In genomic region chr17:4530799-4531730, GRCh38 we compare ENCODE assay signal across 22 cellular contexts. TPM values are rescaled to one million over a fixed set of nuclear protein-coding genes. Genes with fewer than 3 reads are reported as not detected.
A peak's percentile ranks its signal among the peaks of the same experiment; 100 is the strongest.
DNase-seq lines count a peak whose midpoint lies in the region; ATAC-seq, FAIRE-seq and TF ChIP-seq lines count a peak whose summit lies in the region.
"Had no signal": no experiment of that assay in that cellular context is flagged by ENCODE, and none has a peak within 500 bp of the region (broad histone marks: within the 10 kb centered on the region; RNA-seq: fewer than 3 reads in every experiment).

No MANE protein-coding gene starts in this region.

- TF ChIP-seq EP300 in HepG2 (IDR thresholded peaks at IDR 0.05; ENCODE audit: low read depth in 2 of 2, low read length in 2 of 2) (no peak), HepG2 (CRISPR knock-in tag; IDR thresholded peaks at IDR 0.05; ENCODE audit: borderline replicate concordance) (no peak)

- H3K27me3 ChIP-seq in liver (ENCODE audit: control insufficient read depth in 4 of 4, insufficient read depth in 4 of 4, low read length in 3 of 4) (no peaks in the 10 kb centered on the region), HepG2 (ENCODE audit: control insufficient read depth in 1 of 2, insufficient read depth in 2 of 2, low read length in 2 of 2) (peaks cover 6 to 46% of the 10 kb centered on the region in 2 experiments), right atrium auricular region (no peaks in the 10 kb centered on the region), trophoblast cell (ENCODE audit: insufficient read depth, low read length) (no peaks in the 10 kb centered on the region), uterus (no peaks in the 10 kb centered on the region)

- no peak for FAIRE-seq in HepG2 (lab: Jason Lieb, UNC)
- FAIRE-seq: islet of Langerhans had no signal

- no TSS peak for BruUV-seq in HepG2 (replicated peaks; lab: Mats Ljungman, UMichigan)

- POLR2A ChIA-PET in HepG2 (lab: Yijun Ruan, JAX): no interaction called here

- H2AK5ac ChIP-seq in trophoblast cell (ENCODE audit: low read length): no peak overlapping the region

- H4K8ac ChIP-seq in trophoblast cell (ENCODE audit: low read depth, low read length): no peak overlapping the region

- H3K9me3 ChIP-seq in liver (ENCODE audit: control insufficient read depth in 4 of 4, low read length in 3 of 4) (no peaks in the 10 kb centered on the region), HepG2 (ENCODE audit: low read length) (no peaks in the 10 kb centered on the region), right atrium auricular region (no peaks in the 10 kb centered on the region), trophoblast cell (ENCODE audit: insufficient read depth, low read depth, low read length) (no peaks in the 10 kb centered on the region), uterus (no peaks in the 10 kb centered on the region)

- H3K4ac ChIP-seq in trophoblast cell (ENCODE audit: low read depth, low read length): no peak overlapping the region

- TF ChIP-seq CTCF in liver (IDR thresholded peaks at IDR 0.05; ENCODE audit: low read depth, low read length, missing input control) (no peak), HepG2 (CRISPR knock-in tag; IDR thresholded peaks at IDR 0.05) (no peak), right atrium auricular region (IDR thresholded peaks at IDR 0.05) (no peak), uterus (IDR thresholded peaks at IDR 0.05) (no peak)

- H3K4me1 ChIP-seq in liver (ENCODE audit: control insufficient read depth in 4 of 4, insufficient read depth in 4 of 4, low read length in 3 of 4) (peaks cover 7 to 23% (median 14%) of the 10 kb centered on the region in 4 donors), HepG2 (ENCODE audit: insufficient read depth, low read length) (peaks cover 16% of the 10 kb centered on the region), right atrium auricular region (peaks cover 0 to 63% of the 10 kb centered on the region in 2 donors), trophoblast cell (ENCODE audit: control insufficient read depth in 1 of 2, insufficient read depth in 2 of 2, low read length in 2 of 2) (peaks cover 0 to 2% of the 10 kb centered on the region in 2 experiments), uterus (peaks cover 0 to 5% of the 10 kb centered on the region in 2 donors)

- CTCF ChIA-PET in HepG2 (lab: Yijun Ruan, JAX; ENCODE audit: low intra/inter-chr PET ratio, low total read pairs): no interaction called here

- 72% methylated on average over 30 of the region's 30 CpGs for WGBS in liver
- 40% methylated on average over 14 of the region's 30 CpGs for WGBS in HepG2 (ENCODE audit: low lambda C conversion rate)
- whole genome bisulfite sequencing in trophoblast cell (ENCODE audit: extremely low coverage, insufficient coverage, insufficient read length): no CpG with 5 or more reads among the region's 30 CpGs

- no peak overlapping the region for H2BK120ac ChIP-seq in trophoblast cell (ENCODE audit: insufficient read depth, low read length, poor library complexity)

- no peak overlapping the region for H3K23ac ChIP-seq in trophoblast cell (ENCODE audit: low read length)

- in situ Hi-C loops in HepG2 (cut with HindIII; ENCODE audit: extremely low pct_ligation_motif_present, low pct_unique_long_range_greater_than_20kb): no loop called here
- in situ Hi-C loops in ACHN (cut with HindIII; ENCODE audit: low pct_ligation_motif_present, low pct_unique_long_range_greater_than_20kb, low sequenced_read_pairs): no loop called here

- ATAC-seq in HepG2 (no peak), GM21619 (IDR thresholded peaks at IDR 0.05; ENCODE audit: unreplicated experiment) (no peak)
- ATAC-seq: activated T-helper 17 cell treated with anti-CD3 and anti-CD28 coated beads, Interleukin-2, amount 50 U/mL, for 72 hours had no signal

- H3K27ac ChIP-seq in liver (ENCODE audit: low read depth in 1 of 2, low read length in 2 of 2) (peak overlapping the region; percentile 13 to 70), HepG2 (ENCODE audit: extremely low read length, insufficient read depth, low read length) (no peak overlapping the region), right atrium auricular region (peak overlapping the region; percentile 35 to 64), trophoblast cell (ENCODE audit: low read depth, low read length) (no peak overlapping the region), uterus (peak overlapping the region; percentile 10 to 15)
- H3K27ac ChIP-seq: KMS-11, RWPE1 had no signal

- no peak overlapping the region for H3K14ac ChIP-seq in trophoblast cell (ENCODE audit: low read length)

- H2BK5ac ChIP-seq in trophoblast cell (ENCODE audit: low read depth, low read length, poor library complexity): no peak overlapping the region

- H3K9ac ChIP-seq in liver (ENCODE audit: low read depth in 1 of 2, low read length in 2 of 2) (no peak overlapping the region), HepG2 (ENCODE audit: insufficient read depth, low read depth, low read length) (no peak overlapping the region), trophoblast cell (ENCODE audit: low read length) (no peak overlapping the region)
- H3K9ac ChIP-seq: KMS-11 had no signal

- TF ChIP-seq POLR2A in HepG2 (IDR thresholded peaks at IDR 0.05; ENCODE audit: insufficient read depth in 1 of 2, low read depth in 2 of 2, low read length in 2 of 2): no peak
- no peak for TF ChIP-seq POLR2A in uterus (IDR thresholded peaks at IDR 0.05)

- DNase-seq in HepG2 (ENCODE audit: low spot score) (no peak), right atrium auricular region (ENCODE audit: low spot score) (no peak), trophoblast cell (no peak), uterus (no peak), ACHN (no peak)
- no peak for DNase-seq in activated naive CD4-positive, alpha-beta T cell treated with anti-CD3 and anti-CD28 coated beads, Interleukin-2, amount 50 U/mL, for 16 hours
- DNase-seq: activated B cell treated with CpG ODN at 0.5 μM for 24 hours; activated CD8-positive, alpha-beta memory T cell treated with anti-CD3 and anti-CD28 coated beads for 24 hours; amniotic stem cell; NCI-H1417; stimulated activated CD4-positive, alpha-beta T cell treated with anti-CD3 and anti-CD28 coated beads, Interleukin-12 subunit alpha, Interleukin-12 subunit beta, amount 100 ng/mL, for 4 hours; stimulated activated naive CD4-positive, alpha-beta T cell had no signal

- H2BK12ac ChIP-seq in trophoblast cell (ENCODE audit: low read length): no peak overlapping the region

- peak; percentile 21 to 30 for TF ChIP-seq RAD21 in liver (IDR thresholded peaks at IDR 0.05)
- no peak for TF ChIP-seq RAD21 in HepG2 (CRISPR knock-in tag; IDR thresholded peaks at IDR 0.05)

- H3K36me3 ChIP-seq in liver (ENCODE audit: control insufficient read depth in 4 of 4, insufficient read depth in 3 of 4, low read depth in 1 of 4, low read length in 3 of 4) (peaks cover 0 to 1% (median 0%) of the 10 kb centered on the region in 4 donors), HepG2 (replicated peaks in 1 of 2; ENCODE audit: control insufficient read depth in 1 of 2, insufficient read depth in 2 of 2, low read length in 2 of 2) (no peaks in the 10 kb centered on the region), right atrium auricular region (no peaks in the 10 kb centered on the region), trophoblast cell (ENCODE audit: control insufficient read depth in 1 of 2, insufficient read depth in 2 of 2, low read length in 2 of 2) (peaks cover 83 to 85% of the 10 kb centered on the region in 2 experiments), uterus (no peaks in the 10 kb centered on the region)

- peak overlapping the region; percentile 30 for H3K18ac ChIP-seq in trophoblast cell (ENCODE audit: low read length)

- no peaks in the 10 kb centered on the region for H4K20me1 ChIP-seq in HepG2 (ENCODE audit: insufficient read depth, low read length)

- no peak overlapping the region for H4K12ac ChIP-seq in trophoblast cell (ENCODE audit: low read depth, low read length)

- H3K4me2 ChIP-seq in HepG2 (ENCODE audit: low read depth, low read length): no peak overlapping the region
- H3K4me2 ChIP-seq in trophoblast cell (ENCODE audit: low read length): no peak overlapping the region
- H3K4me2 ChIP-seq: KMS-11 had no signal

- H3K79me1 ChIP-seq in trophoblast cell (ENCODE audit: low read length): no peaks in the 10 kb centered on the region

- H2AFZ ChIP-seq in HepG2 (ENCODE audit: low read length) (no peak overlapping the region), trophoblast cell (ENCODE audit: insufficient read depth, low read length, poor library complexity) (no peak overlapping the region)

- intact Hi-C loops in HepG2 (cut with micrococcal nuclease; ENCODE audit: unreplicated experiment) (loop anchor here (5.0 kb wide), 1 partner anchor 109 kb away; no protein-coding TSS in a partner anchor), uterus (cut with DNase I; ENCODE audit: low total_unique reads) (no loop called here)

- H4K91ac ChIP-seq in trophoblast cell (ENCODE audit: low read depth, low read length): no peak overlapping the region

- H3K4me3 ChIP-seq in liver (ENCODE audit: low read depth in 1 of 3, low read length in 3 of 3): no peak overlapping the region
- H3K4me3 ChIP-seq in HepG2 (replicated peaks in 1 of 3; ENCODE audit: insufficient read depth in 1 of 3, low read depth in 2 of 3, low read length in 3 of 3): no peak overlapping the region
- H3K4me3 ChIP-seq in right atrium auricular region: no peak overlapping the region
- H3K4me3 ChIP-seq in trophoblast cell (ENCODE audit: low read depth, low read length): no peak overlapping the region
- no peak overlapping the region for H3K4me3 ChIP-seq in uterus

- H3K79me2 ChIP-seq in HepG2 (ENCODE audit: insufficient read depth, low read length) (no peaks in the 10 kb centered on the region), trophoblast cell (ENCODE audit: control insufficient read depth, insufficient read depth, low read length, poor library complexity) (no peaks in the 10 kb centered on the region)

RNA-seq across cellular contexts. Expression of gene MYBBP1A, which starts 24.1 kb away (rescaled TPM):
- total RNA-seq in liver: 10 to 100 TPM; 20.5 to 23.3 TPM
- 10 to 100 TPM; 12.2 to 19.6 TPM for polyA plus RNA-seq in liver
- total RNA-seq in HepG2 (2016; rRNA removed; fragmentation: Illumina TruSeq; extraction: Trizol): 40.4 and 54.8 TPM in 2 replicates
- 58.9 and 65.5 TPM in 2 replicates for total RNA-seq in HepG2 (2016; cell fraction: cytosol; rRNA removed; fragmentation: Illumina TruSeq; extraction: Trizol; ENCODE audit: low read depth)
- 35.1 and 61.8 TPM in 2 replicates for total RNA-seq in HepG2 (2016; cell fraction: insoluble cytoplasmic fraction; rRNA removed; fragmentation: Illumina TruSeq; extraction: Trizol)
- total RNA-seq in HepG2 (2016; cell fraction: membrane; rRNA removed; fragmentation: Illumina TruSeq; extraction: Trizol): 24.4 and 24.9 TPM in 2 replicates
- total RNA-seq in HepG2 (2016; cell fraction: nucleus; rRNA removed; fragmentation: Illumina TruSeq; extraction: Trizol): 52.0 and 62.6 TPM in 2 replicates
- polyA plus RNA-seq in HepG2 (2011; rRNA removed): 18.6 and 28.4 TPM in 2 replicates
- 9.7 and 12.5 TPM in 2 replicates for polyA plus RNA-seq in HepG2 (2011; cell fraction: cytosol; rRNA removed)
- 158 and 176 TPM in 2 replicates for polyA plus RNA-seq in HepG2 (2011; cell fraction: nucleus; rRNA removed)
- 28.0 and 41.5 TPM in 2 replicates for polyA plus RNA-seq in HepG2 (2012)
- 7.8 and 7.9 TPM in 2 replicates for polyA plus RNA-seq in HepG2 (2016; cell fraction: cytosol; fragmentation: Illumina TruSeq; extraction: Trizol; ENCODE audit: low read depth)
- polyA plus RNA-seq in HepG2 (2016; cell fraction: insoluble cytoplasmic fraction; fragmentation: Illumina TruSeq; extraction: Trizol; ENCODE audit: low read depth): 28.2 and 32.7 TPM in 2 replicates
- polyA plus RNA-seq in HepG2 (2016; cell fraction: membrane; fragmentation: Illumina TruSeq; extraction: Trizol; ENCODE audit: low read depth): 9.0 and 12.1 TPM in 2 replicates
- polyA plus RNA-seq in HepG2 (2016; cell fraction: nucleus; fragmentation: Illumina TruSeq; extraction: Trizol; ENCODE audit: insufficient read depth, low read depth): 146 and 160 TPM in 2 replicates
- polyA minus RNA-seq in HepG2 (2011; rRNA and poly(A)+ RNA removed; ENCODE audit: low replicate concordance): 50.2 and 100 TPM in 2 replicates
- 19.4 and 21.0 TPM in 2 replicates for polyA minus RNA-seq in HepG2 (2011; cell fraction: cytosol; rRNA and poly(A)+ RNA removed)
- polyA minus RNA-seq in HepG2 (2011; cell fraction: nucleus; rRNA and poly(A)+ RNA removed): 53.3 and 54.8 TPM in 2 replicates
- total RNA-seq in right atrium auricular region: 10 to 100 TPM; 19.6 to 25.8 TPM
- polyA plus RNA-seq in trophoblast cell (2013): 12.1 and 12.4 TPM in 2 replicates
- total RNA-seq in uterus: 10 to 100 TPM; 10.9 to 64.7 (median 25.2) TPM

RNA-seq across cellular contexts. Expression of gene GGT6, which starts 29.3 kb away (rescaled TPM):
- total RNA-seq in liver (1 to 10 TPM in 1 of 2 donors, under 1 TPM in 1; 0.19 to 1.1 TPM), HepG2 (2016; rRNA removed; fragmentation: Illumina TruSeq; extraction: Trizol) (0.70 and 0.80 TPM in 2 replicates), right atrium auricular region (not detected), uterus (1 to 10 TPM in 1 of 4 donors, under 1 TPM in 2, not detected in 1; 0.21 to 4.4 (median 0.29) TPM)
- polyA plus RNA-seq in liver (under 1 TPM; 0.43 to 0.64 TPM), HepG2 (2011; rRNA removed) (0.14 and 0.16 TPM in 2 replicates)
- 0.20 and 0.26 TPM in 2 replicates for total RNA-seq in HepG2 (2016; cell fraction: cytosol; rRNA removed; fragmentation: Illumina TruSeq; extraction: Trizol; ENCODE audit: low read depth)
- 0.68 and 1.1 TPM in 2 replicates for total RNA-seq in HepG2 (2016; cell fraction: insoluble cytoplasmic fraction; rRNA removed; fragmentation: Illumina TruSeq; extraction: Trizol)
- total RNA-seq in HepG2 (2016; cell fraction: membrane; rRNA removed; fragmentation: Illumina TruSeq; extraction: Trizol): 0.59 and 0.62 TPM in 2 replicates
- 0.28 and 0.37 TPM in 2 replicates for total RNA-seq in HepG2 (2016; cell fraction: nucleus; rRNA removed; fragmentation: Illumina TruSeq; extraction: Trizol)
- 0.10 and 0.12 TPM in 2 replicates for polyA plus RNA-seq in HepG2 (2011; cell fraction: cytosol; rRNA removed)
- polyA plus RNA-seq in HepG2 (2011; cell fraction: nucleus; rRNA removed): 0.09 and 0.43 TPM in 2 replicates
- 0.24 and 0.29 TPM in 2 replicates for polyA plus RNA-seq in HepG2 (2012)
- polyA plus RNA-seq in HepG2 (2016; cell fraction: cytosol; fragmentation: Illumina TruSeq; extraction: Trizol; ENCODE audit: low read depth): 0.24 and 0.27 TPM in 2 replicates
- 0.71 and 1.2 TPM in 2 replicates for polyA plus RNA-seq in HepG2 (2016; cell fraction: insoluble cytoplasmic fraction; fragmentation: Illumina TruSeq; extraction: Trizol; ENCODE audit: low read depth)
- 0.50 and 0.52 TPM in 2 replicates for polyA plus RNA-seq in HepG2 (2016; cell fraction: membrane; fragmentation: Illumina TruSeq; extraction: Trizol; ENCODE audit: low read depth)
- polyA plus RNA-seq in HepG2 (2016; cell fraction: nucleus; fragmentation: Illumina TruSeq; extraction: Trizol; ENCODE audit: insufficient read depth, low read depth): 1.1 and 1.5 TPM in 2 replicates
- 0.38 TPM in 1 of 2 replicates, not detected in the other for polyA minus RNA-seq in HepG2 (2011; rRNA and poly(A)+ RNA removed; ENCODE audit: low replicate concordance)
- polyA minus RNA-seq in HepG2 (2011; cell fraction: cytosol; rRNA and poly(A)+ RNA removed): not detected in 2 replicates
- 0.12 TPM in 1 of 2 replicates, not detected in the other for polyA minus RNA-seq in HepG2 (2011; cell fraction: nucleus; rRNA and poly(A)+ RNA removed)
- not detected in 2 replicates for polyA plus RNA-seq in trophoblast cell (2013)
- total RNA-seq: activated B cell treated with CpG ODN at 0.5 μM for 24 hours; activated T-helper 17 cell treated with anti-CD3 and anti-CD28 coated beads, Interleukin-2, amount 50 U/mL, for 72 hours; CD4-positive, alpha-beta memory T cell; cerebellum; osteocyte; T-helper 1 cell treated with Interleukin-12 subunit alpha and Interleukin-12 subunit beta and Interleukin-4 antibody, amounts not matched to agents 30 ng/mL and 1 ng/mL, for 36 hours had no signal
- polyA plus RNA-seq: CD4-positive, alpha-beta memory T cell had no signal

RNA-seq across cellular contexts. Expression of gene SPNS2, which starts 32.4 kb away (rescaled TPM):
- 1 to 10 TPM; 4.9 to 9.0 TPM for total RNA-seq in liver
- polyA plus RNA-seq in liver: 1 to 10 TPM; 4.0 to 5.6 TPM
- not detected in 2 replicates for total RNA-seq in HepG2 (2016; rRNA removed; fragmentation: Illumina TruSeq; extraction: Trizol)
- not detected in 2 replicates for total RNA-seq in HepG2 (2016; cell fraction: cytosol; rRNA removed; fragmentation: Illumina TruSeq; extraction: Trizol; ENCODE audit: low read depth)
- not detected in 2 replicates for total RNA-seq in HepG2 (2016; cell fraction: insoluble cytoplasmic fraction; rRNA removed; fragmentation: Illumina TruSeq; extraction: Trizol)
- total RNA-seq in HepG2 (2016; cell fraction: membrane; rRNA removed; fragmentation: Illumina TruSeq; extraction: Trizol): not detected in 2 replicates
- not detected in 2 replicates for total RNA-seq in HepG2 (2016; cell fraction: nucleus; rRNA removed; fragmentation: Illumina TruSeq; extraction: Trizol)
- 0.01 and 0.03 TPM in 2 replicates for polyA plus RNA-seq in HepG2 (2011; rRNA removed)
- polyA plus RNA-seq in HepG2 (2011; cell fraction: cytosol; rRNA removed): 0.03 and 0.05 TPM in 2 replicates
- polyA plus RNA-seq in HepG2 (2011; cell fraction: nucleus; rRNA removed): 0.14 TPM in 1 of 2 replicates, not detected in the other
- polyA plus RNA-seq in HepG2 (2012): 0.16 and 0.34 TPM in 2 replicates
- not detected in 2 replicates for polyA plus RNA-seq in HepG2 (2016; cell fraction: cytosol; fragmentation: Illumina TruSeq; extraction: Trizol; ENCODE audit: low read depth)
- not detected in 2 replicates for polyA plus RNA-seq in HepG2 (2016; cell fraction: insoluble cytoplasmic fraction; fragmentation: Illumina TruSeq; extraction: Trizol; ENCODE audit: low read depth)
- not detected in 2 replicates for polyA plus RNA-seq in HepG2 (2016; cell fraction: membrane; fragmentation: Illumina TruSeq; extraction: Trizol; ENCODE audit: low read depth)
- polyA plus RNA-seq in HepG2 (2016; cell fraction: nucleus; fragmentation: Illumina TruSeq; extraction: Trizol; ENCODE audit: insufficient read depth, low read depth): not detected in 2 replicates
- polyA minus RNA-seq in HepG2 (2011; rRNA and poly(A)+ RNA removed; ENCODE audit: low replicate concordance): 0.16 TPM in 1 of 2 replicates, not detected in the other
- not detected in 2 replicates for polyA minus RNA-seq in HepG2 (2011; cell fraction: cytosol; rRNA and poly(A)+ RNA removed)
- not detected in 2 replicates for polyA minus RNA-seq in HepG2 (2011; cell fraction: nucleus; rRNA and poly(A)+ RNA removed)
- total RNA-seq in right atrium auricular region: 10 to 100 TPM in 1 of 2 donors, 1 to 10 TPM in 1; 7.2 to 16.8 TPM
- 153 and 164 TPM in 2 replicates for polyA plus RNA-seq in trophoblast cell (2013)
- 10 to 100 TPM in 2 of 4 donors, 1 to 10 TPM in 2; 3.8 to 40.5 (median 13.6) TPM for total RNA-seq in uterus
- total RNA-seq: osteocyte had no signal

RNA-seq across cellular contexts. Expression of gene SMTNL2, which starts 53.3 kb away (rescaled TPM):
- total RNA-seq in liver: not detected
- under 1 TPM; 0.13 to 0.29 TPM for polyA plus RNA-seq in liver
- 5.1 and 5.8 TPM in 2 replicates for total RNA-seq in HepG2 (2016; rRNA removed; fragmentation: Illumina TruSeq; extraction: Trizol)
- 1.5 and 1.6 TPM in 2 replicates for total RNA-seq in HepG2 (2016; cell fraction: cytosol; rRNA removed; fragmentation: Illumina TruSeq; extraction: Trizol; ENCODE audit: low read depth)
- 5.3 and 5.8 TPM in 2 replicates for total RNA-seq in HepG2 (2016; cell fraction: insoluble cytoplasmic fraction; rRNA removed; fragmentation: Illumina TruSeq; extraction: Trizol)
- 4.8 and 5.0 TPM in 2 replicates for total RNA-seq in HepG2 (2016; cell fraction: membrane; rRNA removed; fragmentation: Illumina TruSeq; extraction: Trizol)
- total RNA-seq in HepG2 (2016; cell fraction: nucleus; rRNA removed; fragmentation: Illumina TruSeq; extraction: Trizol): 3.0 and 4.2 TPM in 2 replicates
- 0.41 and 1.1 TPM in 2 replicates for polyA plus RNA-seq in HepG2 (2011; rRNA removed)
- 0.38 and 0.64 TPM in 2 replicates for polyA plus RNA-seq in HepG2 (2011; cell fraction: cytosol; rRNA removed)
- 0.42 and 0.95 TPM in 2 replicates for polyA plus RNA-seq in HepG2 (2011; cell fraction: nucleus; rRNA removed)
- polyA plus RNA-seq in HepG2 (2012): 0.58 and 0.69 TPM in 2 replicates
- 1.8 TPM in 2 replicates for polyA plus RNA-seq in HepG2 (2016; cell fraction: cytosol; fragmentation: Illumina TruSeq; extraction: Trizol; ENCODE audit: low read depth)
- polyA plus RNA-seq in HepG2 (2016; cell fraction: insoluble cytoplasmic fraction; fragmentation: Illumina TruSeq; extraction: Trizol; ENCODE audit: low read depth): 7.9 and 8.6 TPM in 2 replicates
- polyA plus RNA-seq in HepG2 (2016; cell fraction: membrane; fragmentation: Illumina TruSeq; extraction: Trizol; ENCODE audit: low read depth): 2.3 and 3.2 TPM in 2 replicates
- polyA plus RNA-seq in HepG2 (2016; cell fraction: nucleus; fragmentation: Illumina TruSeq; extraction: Trizol; ENCODE audit: insufficient read depth, low read depth): 5.8 and 9.1 TPM in 2 replicates
- 1.9 TPM in 1 of 2 replicates, not detected in the other for polyA minus RNA-seq in HepG2 (2011; rRNA and poly(A)+ RNA removed; ENCODE audit: low replicate concordance)
- 0.70 and 0.99 TPM in 2 replicates for polyA minus RNA-seq in HepG2 (2011; cell fraction: cytosol; rRNA and poly(A)+ RNA removed)
- polyA minus RNA-seq in HepG2 (2011; cell fraction: nucleus; rRNA and poly(A)+ RNA removed): 0.13 TPM in 1 of 2 replicates, not detected in the other
- 10 to 100 TPM; 21.1 to 41.6 TPM for total RNA-seq in right atrium auricular region
- polyA plus RNA-seq in trophoblast cell (2013): 71.8 and 77.6 TPM in 2 replicates
- total RNA-seq in uterus: 10 to 100 TPM in 1 of 4 donors, 1 to 10 TPM in 2, not detected in 1; 5.7 to 12.0 (median 6.8) TPM
- total RNA-seq: activated B cell treated with CpG ODN at 0.5 μM for 24 hours; activated T-helper 17 cell treated with anti-CD3 and anti-CD28 coated beads, Interleukin-2, amount 50 U/mL, for 72 hours; CD4-positive, alpha-beta memory T cell; T-helper 1 cell treated with Interleukin-12 subunit alpha and Interleukin-12 subunit beta and Interleukin-4 antibody, amounts not matched to agents 30 ng/mL and 1 ng/mL, for 36 hours had no signal
- polyA plus RNA-seq: CD4-positive, alpha-beta memory T cell had no signal

Comparison
In these comparisons a context has a peak if more than half of its experiments do, and no peak if none do; other contexts are left out.
1. H3K27ac ChIP-seq: peak in liver (2 of 2), right atrium auricular region (2 of 2) and uterus (2 of 2); none in HepG2 (single experiment) and trophoblast cell (single experiment).